Comparison of ENCODE assay signal across 26 cellular contexts in genomic region chr3:113914646-113915045, GRCh38. TPM values are rescaled to one million over a fixed set of nuclear protein-coding genes. Genes with fewer than 3 reads are reported as not detected.
A peak's percentile ranks its signal among the peaks of the same experiment; 100 is the strongest.
DNase-seq lines count a peak whose midpoint lies in the region; ATAC-seq and TF ChIP-seq lines count a peak whose summit lies in the region.
"Had no signal": no experiment of that assay in that cellular context is flagged by ENCODE, and none has a peak within 500 bp of the region (broad histone marks: within the 10 kb centered on the region; RNA-seq: fewer than 3 reads in every experiment).

No MANE protein-coding gene starts in this region.

- intact Hi-C loops in activated naive CD4-positive, alpha-beta T cell treated with anti-CD3 and anti-CD28 coated beads for 36 hours (cut with micrococcal nuclease): no loop called here
- intact Hi-C loops in activated T-helper 1 cell treated with anti-CD3 and anti-CD28 coated beads, Interleukin-12 subunit alpha, Interleukin-12 subunit beta, Interleukin-2, Interleukin-4 antibody, amounts not matched to agents 30 ng/mL and 10 ng/mL and 1 ng/mL, durations not matched to agents 14 hours and 24 hours and 36 hours (cut with micrococcal nuclease): no loop called here

- ATAC-seq in activated naive CD4-positive, alpha-beta T cell treated with anti-CD3 and anti-CD28 coated beads, Interleukin-2, amount 50 U/mL, for 72 hours: no peak
- ATAC-seq in SK-N-SH treated with all-trans-retinoic acid at 6 μM for 48 hours (peak; percentile 88), HG02870 (IDR thresholded peaks at IDR 0.05; ENCODE audit: unreplicated experiment) (no peak)
- ATAC-seq: body of pancreas, GM23338, left lung had no signal

- no peak overlapping the region for H3K4me3 Mint-ChIP-seq in activated naive CD4-positive, alpha-beta T cell treated with anti-CD3 and anti-CD28 coated beads for 36 hours
- no peak overlapping the region for H3K4me3 Mint-ChIP-seq in activated T-helper 1 cell treated with anti-CD3 and anti-CD28 coated beads, Interleukin-12 subunit alpha, Interleukin-12 subunit beta, Interleukin-2, Interleukin-4 antibody, amounts not matched to agents 30 ng/mL and 10 ng/mL and 1 ng/mL, durations not matched to agents 14 hours and 24 hours and 36 hours
- H3K4me3 Mint-ChIP-seq: CD14-positive monocyte, GM23338, mesothelial cell of epicardium, nephron had no signal

- CTCF ChIA-PET in activated naive CD4-positive, alpha-beta T cell treated with anti-CD3 and anti-CD28 coated beads for 36 hours (lab: Charles Lee): interaction anchor here (0.6 to 3.5 kb wide), 6 partner anchors 22 to 423 kb away, joined by 3 to 29 read pairs (median 4); no protein-coding TSS in a partner anchor

- no peaks in the 10 kb centered on the region for H3K9me3 Mint-ChIP-seq in activated naive CD4-positive, alpha-beta T cell treated with anti-CD3 and anti-CD28 coated beads for 36 hours
- H3K9me3 Mint-ChIP-seq in activated naive CD4-positive, alpha-beta T cell treated with anti-CD3 and anti-CD28 coated beads, Interleukin-2, amount 50 U/mL, for 72 hours: no peaks in the 10 kb centered on the region
- no peaks in the 10 kb centered on the region for H3K9me3 Mint-ChIP-seq in activated T-helper 1 cell treated with anti-CD3 and anti-CD28 coated beads, Interleukin-12 subunit alpha, Interleukin-12 subunit beta, Interleukin-2, Interleukin-4 antibody, amounts not matched to agents 30 ng/mL and 10 ng/mL and 1 ng/mL, durations not matched to agents 14 hours and 24 hours and 36 hours
- H3K9me3 Mint-ChIP-seq: CD14-positive monocyte, GM23338, mesothelial cell of epicardium, nephron had no signal

- no peaks in the 10 kb centered on the region for H3K36me3 Mint-ChIP-seq in activated naive CD4-positive, alpha-beta T cell treated with anti-CD3 and anti-CD28 coated beads for 36 hours (ENCODE audit: low read depth)
- no peaks in the 10 kb centered on the region for H3K36me3 Mint-ChIP-seq in activated naive CD4-positive, alpha-beta T cell treated with anti-CD3 and anti-CD28 coated beads, Interleukin-2, amount 50 U/mL, for 72 hours
- H3K36me3 Mint-ChIP-seq in activated T-helper 1 cell treated with anti-CD3 and anti-CD28 coated beads, Interleukin-12 subunit alpha, Interleukin-12 subunit beta, Interleukin-2, Interleukin-4 antibody, amounts not matched to agents 30 ng/mL and 10 ng/mL and 1 ng/mL, durations not matched to agents 14 hours and 24 hours and 36 hours (ENCODE audit: low read depth): no peaks in the 10 kb centered on the region
- H3K36me3 Mint-ChIP-seq: CD14-positive monocyte, mesothelial cell of epicardium had no signal

- no peaks in the 10 kb centered on the region for H3K27me3 Mint-ChIP-seq in activated naive CD4-positive, alpha-beta T cell treated with anti-CD3 and anti-CD28 coated beads for 36 hours (ENCODE audit: low read depth)
- H3K27me3 Mint-ChIP-seq in activated T-helper 1 cell treated with anti-CD3 and anti-CD28 coated beads, Interleukin-12 subunit alpha, Interleukin-12 subunit beta, Interleukin-2, Interleukin-4 antibody, amounts not matched to agents 30 ng/mL and 10 ng/mL and 1 ng/mL, durations not matched to agents 14 hours and 24 hours and 36 hours (ENCODE audit: insufficient read depth): no peaks in the 10 kb centered on the region
- H3K27me3 Mint-ChIP-seq: progenitor cell of endocrine pancreas had no signal

- no peak for DNase-seq in activated naive CD4-positive, alpha-beta T cell treated with anti-CD3 and anti-CD28 coated beads for 36 hours
- DNase-seq in activated naive CD4-positive, alpha-beta T cell treated with anti-CD3 and anti-CD28 coated beads, Interleukin-2, amount 50 U/mL, for 72 hours (ENCODE audit: low spot score in 2 of 2): no peak
- DNase-seq in fibroblast of gingiva (ENCODE audit: low read depth): peak; percentile 34
- no peak for DNase-seq in stimulated activated naive CD4-positive, alpha-beta T cell treated with Interleukin-2 at 50 U/mL for 16 hours (lab: John Stamatoyannopoulos, UW)
- no peak for DNase-seq in anterior cingulate cortex (lab: John Stamatoyannopoulos, UW)
- DNase-seq in activated T-helper 1 cell treated with anti-CD3 and anti-CD28 coated beads, Interleukin-12 subunit alpha, Interleukin-12 subunit beta, Interleukin-2, Interleukin-4 antibody, amounts not matched to agents 30 ng/mL and 10 ng/mL and 1 ng/mL, durations not matched to agents 14 hours and 24 hours and 36 hours (ENCODE audit: low spot score): no peak
- DNase-seq: activated CD4-positive, alpha-beta T cell treated with anti-CD3 and anti-CD28 coated beads, Interleukin-2, amount 50 U/mL, for 48 hours; activated naive CD4-positive, alpha-beta T cell; body of pancreas; cortex of kidney; DMS 273 treated with DMSO at 0.1 percent for 48 hours; left lung; NCI-H1436 treated with DMSO at 0.1 percent for 48 hours; NCI-H2171; NCI-H69; OCI-M1; SJCRH30; T-helper 2 cell; WERI-Rb-1 had no signal

- H3K4me1 Mint-ChIP-seq in activated naive CD4-positive, alpha-beta T cell treated with anti-CD3 and anti-CD28 coated beads for 36 hours (ENCODE audit: low read depth): peaks cover 3% of the 10 kb centered on the region
- peaks cover 7% of the 10 kb centered on the region for H3K4me1 Mint-ChIP-seq in activated T-helper 1 cell treated with anti-CD3 and anti-CD28 coated beads, Interleukin-12 subunit alpha, Interleukin-12 subunit beta, Interleukin-2, Interleukin-4 antibody, amounts not matched to agents 30 ng/mL and 10 ng/mL and 1 ng/mL, durations not matched to agents 14 hours and 24 hours and 36 hours (ENCODE audit: low read depth)
- H3K4me1 Mint-ChIP-seq: mesothelial cell of epicardium, nephron had no signal

- peak overlapping the region; percentile 1 for H3K27ac Mint-ChIP-seq in activated naive CD4-positive, alpha-beta T cell treated with anti-CD3 and anti-CD28 coated beads for 36 hours
- no peak overlapping the region for H3K27ac Mint-ChIP-seq in activated naive CD4-positive, alpha-beta T cell treated with anti-CD3 and anti-CD28 coated beads, Interleukin-2, amount 50 U/mL, for 72 hours
- H3K27ac Mint-ChIP-seq in activated T-helper 1 cell treated with anti-CD3 and anti-CD28 coated beads, Interleukin-12 subunit alpha, Interleukin-12 subunit beta, Interleukin-2, Interleukin-4 antibody, amounts not matched to agents 30 ng/mL and 10 ng/mL and 1 ng/mL, durations not matched to agents 14 hours and 24 hours and 36 hours: no peak overlapping the region
- H3K27ac Mint-ChIP-seq: GM23338, mesothelial cell of epicardium, nephron, progenitor cell of endocrine pancreas had no signal

TF ChIP-seq in SK-N-SH treated with all-trans-retinoic acid at 6 μM for 48 hours, 23 proteins besides CTCF, POLR2A, EP300 and RAD21:
- TF ChIP-seq ARNTL (CRISPR knock-in tag; IDR thresholded peaks at IDR 0.05; ENCODE audit: borderline replicate concordance, low read depth) (no peak), CSDC2 (CRISPR knock-in tag; IDR thresholded peaks at IDR 0.05) (no peak), PATZ1 (CRISPR knock-in tag; IDR thresholded peaks at IDR 0.05; ENCODE audit: borderline replicate concordance) (no peak)

RNA-seq across cellular contexts. Expression of gene ZDHHC23, which starts 33.2 kb away (rescaled TPM):
- 1 to 10 TPM; 5.4 TPM for total RNA-seq in activated naive CD4-positive, alpha-beta T cell treated with anti-CD3 and anti-CD28 coated beads for 36 hours
- total RNA-seq in activated naive CD4-positive, alpha-beta T cell treated with anti-CD3 and anti-CD28 coated beads, Interleukin-2, amount 50 U/mL, for 72 hours: 1 to 10 TPM; 1.7 to 5.8 TPM
- 0.88 and 1.8 TPM in 2 replicates for total RNA-seq in activated T-helper 1 cell treated with anti-CD3 and anti-CD28 coated beads, Interleukin-12 subunit alpha, Interleukin-12 subunit beta, Interleukin-2, Interleukin-4 antibody, amounts not matched to agents 30 ng/mL and 10 ng/mL and 1 ng/mL, durations not matched to agents 14 hours and 24 hours and 36 hours
